1 cellular context compared by ENCODE assay signal in the genomic region with DNA sequence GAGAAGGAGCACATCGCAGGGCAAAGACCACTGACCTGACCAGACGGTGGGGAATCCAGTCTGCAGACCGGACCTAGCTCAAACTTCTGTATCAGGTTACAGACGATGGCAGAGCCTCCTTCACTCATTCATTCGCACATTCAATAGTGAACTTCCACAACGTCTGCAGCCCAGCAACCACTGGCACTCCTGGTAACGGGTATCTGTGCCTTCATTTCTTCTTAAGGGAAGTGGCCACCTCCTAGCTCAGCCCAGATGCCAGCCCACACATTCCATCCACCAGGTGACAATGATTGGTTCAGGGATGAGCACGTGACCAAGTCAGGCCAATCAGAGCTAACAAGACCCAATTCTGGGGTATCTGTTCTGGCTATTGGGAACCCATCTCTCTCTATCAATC.
TF ChIP-seq lines count a peak whose summit lies in the region.

No MANE protein-coding gene starts in this region.

TF ChIP-seq in HCT116, 20 proteins besides CTCF, POLR2A, EP300 and RAD21 (continued from another document):
- TF ChIP-seq, protein P1, sequence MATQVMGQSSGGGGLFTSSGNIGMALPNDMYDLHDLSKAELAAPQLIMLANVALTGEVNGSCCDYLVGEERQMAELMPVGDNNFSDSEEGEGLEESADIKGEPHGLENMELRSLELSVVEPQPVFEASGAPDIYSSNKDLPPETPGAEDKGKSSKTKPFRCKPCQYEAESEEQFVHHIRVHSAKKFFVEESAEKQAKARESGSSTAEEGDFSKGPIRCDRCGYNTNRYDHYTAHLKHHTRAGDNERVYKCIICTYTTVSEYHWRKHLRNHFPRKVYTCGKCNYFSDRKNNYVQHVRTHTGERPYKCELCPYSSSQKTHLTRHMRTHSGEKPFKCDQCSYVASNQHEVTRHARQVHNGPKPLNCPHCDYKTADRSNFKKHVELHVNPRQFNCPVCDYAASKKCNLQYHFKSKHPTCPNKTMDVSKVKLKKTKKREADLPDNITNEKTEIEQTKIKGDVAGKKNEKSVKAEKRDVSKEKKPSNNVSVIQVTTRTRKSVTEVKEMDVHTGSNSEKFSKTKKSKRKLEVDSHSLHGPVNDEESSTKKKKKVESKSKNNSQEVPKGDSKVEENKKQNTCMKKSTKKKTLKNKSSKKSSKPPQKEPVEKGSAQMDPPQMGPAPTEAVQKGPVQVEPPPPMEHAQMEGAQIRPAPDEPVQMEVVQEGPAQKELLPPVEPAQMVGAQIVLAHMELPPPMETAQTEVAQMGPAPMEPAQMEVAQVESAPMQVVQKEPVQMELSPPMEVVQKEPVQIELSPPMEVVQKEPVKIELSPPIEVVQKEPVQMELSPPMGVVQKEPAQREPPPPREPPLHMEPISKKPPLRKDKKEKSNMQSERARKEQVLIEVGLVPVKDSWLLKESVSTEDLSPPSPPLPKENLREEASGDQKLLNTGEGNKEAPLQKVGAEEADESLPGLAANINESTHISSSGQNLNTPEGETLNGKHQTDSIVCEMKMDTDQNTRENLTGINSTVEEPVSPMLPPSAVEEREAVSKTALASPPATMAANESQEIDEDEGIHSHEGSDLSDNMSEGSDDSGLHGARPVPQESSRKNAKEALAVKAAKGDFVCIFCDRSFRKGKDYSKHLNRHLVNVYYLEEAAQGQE (IDR thresholded peaks at IDR 0.05; ENCODE audit: low read depth) = no peak
- no peak for TF ChIP-seq TCF7L2 (IDR thresholded peaks at IDR 0.05; ENCODE audit: borderline replicate concordance, extremely low read depth, insufficient read depth, insufficient read length)
- TF ChIP-seq, protein P2, sequence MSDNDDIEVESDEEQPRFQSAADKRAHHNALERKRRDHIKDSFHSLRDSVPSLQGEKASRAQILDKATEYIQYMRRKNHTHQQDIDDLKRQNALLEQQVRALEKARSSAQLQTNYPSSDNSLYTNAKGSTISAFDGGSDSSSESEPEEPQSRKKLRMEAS (IDR thresholded peaks at IDR 0.05) = no peak
- no peak for TF ChIP-seq EZH2phosphoT487 (IDR thresholded peaks at IDR 0.05; ENCODE audit: borderline replicate concordance)
- no peak for TF ChIP-seq SP1 (IDR thresholded peaks at IDR 0.05; ENCODE audit: low read depth)
- TF ChIP-seq, protein P3, sequence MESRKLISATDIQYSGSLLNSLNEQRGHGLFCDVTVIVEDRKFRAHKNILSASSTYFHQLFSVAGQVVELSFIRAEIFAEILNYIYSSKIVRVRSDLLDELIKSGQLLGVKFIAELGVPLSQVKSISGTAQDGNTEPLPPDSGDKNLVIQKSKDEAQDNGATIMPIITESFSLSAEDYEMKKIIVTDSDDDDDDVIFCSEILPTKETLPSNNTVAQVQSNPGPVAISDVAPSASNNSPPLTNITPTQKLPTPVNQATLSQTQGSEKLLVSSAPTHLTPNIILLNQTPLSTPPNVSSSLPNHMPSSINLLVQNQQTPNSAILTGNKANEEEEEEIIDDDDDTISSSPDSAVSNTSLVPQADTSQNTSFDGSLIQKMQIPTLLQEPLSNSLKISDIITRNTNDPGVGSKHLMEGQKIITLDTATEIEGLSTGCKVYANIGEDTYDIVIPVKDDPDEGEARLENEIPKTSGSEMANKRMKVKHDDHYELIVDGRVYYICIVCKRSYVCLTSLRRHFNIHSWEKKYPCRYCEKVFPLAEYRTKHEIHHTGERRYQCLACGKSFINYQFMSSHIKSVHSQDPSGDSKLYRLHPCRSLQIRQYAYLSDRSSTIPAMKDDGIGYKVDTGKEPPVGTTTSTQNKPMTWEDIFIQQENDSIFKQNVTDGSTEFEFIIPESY (IDR thresholded peaks at IDR 0.05; ENCODE audit: extremely low read depth, insufficient replicate concordance, low read length) = no peak
